32 cellular contexts compared by ENCODE assay signal in the genomic region with DNA sequence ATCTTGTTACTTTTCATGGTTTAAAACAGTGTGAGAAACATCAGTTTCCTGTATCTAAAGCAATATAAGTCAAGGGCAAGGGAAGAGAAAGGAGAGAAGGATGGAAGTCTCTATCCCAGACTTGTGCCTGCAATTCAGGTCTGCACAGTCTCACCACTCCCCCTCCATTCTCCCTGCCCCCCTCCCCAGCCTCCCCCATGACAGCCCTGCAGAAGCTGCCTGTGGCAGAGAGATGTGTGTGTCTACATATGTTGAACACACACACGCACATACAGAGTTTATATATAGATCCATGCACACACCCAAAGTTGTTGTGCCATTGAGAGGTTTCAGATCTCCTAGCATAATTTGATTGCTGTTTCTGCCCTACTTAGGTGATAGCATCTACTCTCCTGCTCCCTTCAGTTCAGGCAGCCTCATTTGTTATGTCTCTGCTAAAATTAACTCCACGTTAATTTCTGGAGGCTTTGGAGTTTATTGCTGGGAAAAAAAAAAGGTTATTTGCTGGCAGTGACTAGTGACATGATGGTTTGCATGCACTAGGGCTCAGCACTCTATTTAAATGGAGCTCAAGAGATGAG.
"Had no signal": no experiment of that assay in that cellular context is flagged by ENCODE, and none has a peak within 500 bp of the region (broad histone marks: within the 10 kb centered on the region; RNA-seq: fewer than 3 reads in every experiment).

No MANE protein-coding gene starts in this region.

- H3K4me1 ChIP-seq: body of pancreas, breast epithelium, Peyer's patch, SJSA1 had no signal

- H3K27ac ChIP-seq: body of pancreas, breast epithelium, Peyer's patch, SJSA1 had no signal

- H3K9me3 ChIP-seq: body of pancreas, breast epithelium, Peyer's patch, SJSA1 had no signal

- ATAC-seq: activated CD8-positive, alpha-beta T cell treated with anti-CD3 and anti-CD28 coated beads for 36 hours; activated T-cell treated with anti-CD3 and anti-CD28 coated beads, Interleukin-2, amount 50 U/mL, for 72 hours; activated T-helper 17 cell treated with anti-CD3 and anti-CD28 coated beads, Interleukin-2, amount 50 U/mL, for 72 hours; body of pancreas; PC-3 had no signal

- H3K36me3 Mint-ChIP-seq: activated naive CD4-positive, alpha-beta T cell treated with anti-CD3 and anti-CD28 coated beads, Interleukin-2, amount 50 U/mL, for 24 hours; activated naive CD8-positive, alpha-beta T cell treated with anti-CD3 and anti-CD28 coated beads, Interleukin-2, amount 10 ng/mL, durations not matched to agents 7 days and 5 days; IgD-negative memory B cell had no signal

- H3K36me3 ChIP-seq: breast epithelium, Peyer's patch, SJSA1 had no signal

- DNase-seq: activated CD4-positive, alpha-beta T cell treated with anti-CD3 and anti-CD28 coated beads, Interleukin-2, amount 10 ng/mL, durations not matched to agents 24 days and 14 days; activated CD4-positive, alpha-beta T cell treated with anti-CD3 and anti-CD28 coated beads, Interleukin-2, amount 50 U/mL, for 4 hours; activated CD8-positive, alpha-beta T cell treated with anti-CD3 and anti-CD28 coated beads for 36 hours; activated effector memory CD4-positive, alpha-beta T cell treated with anti-CD3 and anti-CD28 coated beads, Interleukin-2, amount 50 U/mL, for 16 hours; activated naive CD4-positive, alpha-beta T cell; activated naive CD8-positive, alpha-beta T cell treated with anti-CD3 and anti-CD28 coated beads, Interleukin-2, amount 10 ng/mL, durations not matched to agents 7 days and 5 days; activated T-cell treated with anti-CD3 and anti-CD28 coated beads, Interleukin-2, amount 50 U/mL, for 1 hour; activated T-cell treated with anti-CD3 and anti-CD28 coated beads, Interleukin-2, amount 50 U/mL, for 72 hours; body of pancreas; caudate nucleus; Karpas-422; KBM-7; MM.1S; MV-4-11; NCI-H1092; NCI-H1436 treated with DMSO at 0.1 percent for 48 hours; NCI-H1694 treated with DMSO at 0.1 percent for 48 hours; NCI-H2029; NCI-H510A; NCI-H526; NCI-H748 treated with DMSO at 0.1 percent for 48 hours; NK-92 treated with Interleukin-12 subunit alpha and Interleukin-12 subunit beta, amount 100 ng/mL, for 24 hours; PC-3; Peyer's patch; RPMI8226; SHP77 treated with DMSO at 0.1 percent for 48 hours; T1000 had no signal

- H3K4me3 ChIP-seq: body of pancreas, breast epithelium, Peyer's patch, SJSA1 had no signal

- H3K9me3 Mint-ChIP-seq: activated CD4-positive, alpha-beta T cell treated with anti-CD3 and anti-CD28 coated beads, Interleukin-2, amount 10 ng/mL, durations not matched to agents 24 days and 14 days; activated CD8-positive, alpha-beta T cell treated with anti-CD3 and anti-CD28 coated beads for 36 hours; activated naive CD4-positive, alpha-beta T cell treated with anti-CD3 and anti-CD28 coated beads, Interleukin-2, amount 50 U/mL, for 24 hours; activated naive CD8-positive, alpha-beta T cell treated with anti-CD3 and anti-CD28 coated beads, Interleukin-2, amount 10 ng/mL, durations not matched to agents 7 days and 5 days; activated T-cell treated with anti-CD3 and anti-CD28 coated beads, Interleukin-2, amount 50 U/mL, for 72 hours; activated T-helper 17 cell treated with anti-CD3 and anti-CD28 coated beads, Interleukin-2, amount 50 U/mL, for 72 hours had no signal

- H3K27ac Mint-ChIP-seq: activated CD4-positive, alpha-beta T cell treated with anti-CD3 and anti-CD28 coated beads, Interleukin-2, amount 10 ng/mL, durations not matched to agents 24 days and 14 days; activated CD8-positive, alpha-beta T cell treated with anti-CD3 and anti-CD28 coated beads for 36 hours; activated naive CD4-positive, alpha-beta T cell treated with anti-CD3 and anti-CD28 coated beads, Interleukin-2, amount 50 U/mL, for 24 hours; activated naive CD8-positive, alpha-beta T cell treated with anti-CD3 and anti-CD28 coated beads, Interleukin-2, amount 10 ng/mL, durations not matched to agents 7 days and 5 days; activated T-cell treated with anti-CD3 and anti-CD28 coated beads, Interleukin-2, amount 50 U/mL, for 72 hours; activated T-helper 17 cell treated with anti-CD3 and anti-CD28 coated beads, Interleukin-2, amount 50 U/mL, for 72 hours; IgD-negative memory B cell had no signal

- H3K4me3 Mint-ChIP-seq: activated CD4-positive, alpha-beta T cell treated with anti-CD3 and anti-CD28 coated beads, Interleukin-2, amount 10 ng/mL, durations not matched to agents 24 days and 14 days; activated CD8-positive, alpha-beta T cell treated with anti-CD3 and anti-CD28 coated beads for 36 hours; activated naive CD4-positive, alpha-beta T cell treated with anti-CD3 and anti-CD28 coated beads, Interleukin-2, amount 50 U/mL, for 24 hours; activated naive CD8-positive, alpha-beta T cell treated with anti-CD3 and anti-CD28 coated beads, Interleukin-2, amount 10 ng/mL, durations not matched to agents 7 days and 5 days; activated T-cell treated with anti-CD3 and anti-CD28 coated beads, Interleukin-2, amount 50 U/mL, for 72 hours; activated T-helper 17 cell treated with anti-CD3 and anti-CD28 coated beads, Interleukin-2, amount 50 U/mL, for 72 hours; IgD-negative memory B cell had no signal

- H3K4me1 Mint-ChIP-seq: activated CD4-positive, alpha-beta T cell treated with anti-CD3 and anti-CD28 coated beads, Interleukin-2, amount 10 ng/mL, durations not matched to agents 24 days and 14 days; activated naive CD4-positive, alpha-beta T cell treated with anti-CD3 and anti-CD28 coated beads, Interleukin-2, amount 50 U/mL, for 24 hours; activated naive CD8-positive, alpha-beta T cell treated with anti-CD3 and anti-CD28 coated beads, Interleukin-2, amount 10 ng/mL, durations not matched to agents 7 days and 5 days; activated T-helper 17 cell treated with anti-CD3 and anti-CD28 coated beads, Interleukin-2, amount 50 U/mL, for 72 hours; IgD-negative memory B cell had no signal

- H3K27me3 ChIP-seq: body of pancreas, breast epithelium, Peyer's patch had no signal
